ENCODE assay signal across 22 cellular contexts in genomic region chr5:50923768-50924113, GRCh38.
"Had no signal": no experiment of that assay in that cellular context is flagged by ENCODE, and none has a peak within 500 bp of the region (broad histone marks: within the 10 kb centered on the region; RNA-seq: fewer than 3 reads in every experiment).

No MANE protein-coding gene starts in this region.

- H3K9me3 Mint-ChIP-seq: activated B cell treated with CpG ODN at 0.5 μM for 24 hours; activated CD4-positive, alpha-beta T cell treated with anti-CD3 and anti-CD28 coated beads, Interleukin-2, amount 10 ng/mL, durations not matched to agents 24 days and 14 days; activated naive CD4-positive, alpha-beta T cell treated with anti-CD3 and anti-CD28 coated beads for 36 hours; activated T-helper 17 cell treated with anti-CD3 and anti-CD28 coated beads, Interleukin-2, amount 50 U/mL, for 72 hours; IgD-negative memory B cell had no signal

- DNase-seq: activated B cell treated with CpG ODN at 0.5 μM for 24 hours; activated CD4-positive, alpha-beta T cell treated with anti-CD3 and anti-CD28 coated beads for 1 hour; activated CD4-positive, alpha-beta T cell treated with anti-CD3 and anti-CD28 coated beads, Interleukin-2, amount 50 U/mL, for 48 hours; activated CD8-positive, alpha-beta memory T cell treated with anti-CD3 and anti-CD28 coated beads for 24 hours; activated gamma-delta T cell; activated naive CD4-positive, alpha-beta T cell treated with anti-CD3 and anti-CD28 coated beads for 36 hours; activated T-cell treated with anti-CD3 and anti-CD28 coated beads for 4 hours; activated T-cell treated with anti-CD3 and anti-CD28 coated beads, Interleukin-2, amount 50 U/mL, for 48 hours; KG1; NCI-H1048; NCI-H146; NCI-H187 treated with DMSO at 0.1 percent for 48 hours; NCI-H2081 treated with DMSO at 0.1 percent for 48 hours; NCI-H446; NCI-H524; SIG-M5; T-helper 17 cell; T-helper 9 cell had no signal

- H3K4me1 Mint-ChIP-seq: activated B cell treated with CpG ODN at 0.5 μM for 24 hours; activated CD4-positive, alpha-beta T cell treated with anti-CD3 and anti-CD28 coated beads, Interleukin-2, amount 10 ng/mL, durations not matched to agents 24 days and 14 days; activated T-helper 17 cell treated with anti-CD3 and anti-CD28 coated beads, Interleukin-2, amount 50 U/mL, for 72 hours; IgD-negative memory B cell; T-helper 17 cell had no signal

- H3K27ac Mint-ChIP-seq: activated B cell treated with CpG ODN at 0.5 μM for 24 hours; activated CD4-positive, alpha-beta T cell treated with anti-CD3 and anti-CD28 coated beads, Interleukin-2, amount 10 ng/mL, durations not matched to agents 24 days and 14 days; activated naive CD4-positive, alpha-beta T cell treated with anti-CD3 and anti-CD28 coated beads for 36 hours; activated naive CD8-positive, alpha-beta T cell; activated T-helper 17 cell treated with anti-CD3 and anti-CD28 coated beads, Interleukin-2, amount 50 U/mL, for 72 hours; IgD-negative memory B cell; T-helper 17 cell had no signal

- H3K4me3 Mint-ChIP-seq: activated B cell treated with CpG ODN at 0.5 μM for 24 hours; activated CD4-positive, alpha-beta T cell treated with anti-CD3 and anti-CD28 coated beads, Interleukin-2, amount 10 ng/mL, durations not matched to agents 24 days and 14 days; activated naive CD4-positive, alpha-beta T cell treated with anti-CD3 and anti-CD28 coated beads for 36 hours; activated naive CD8-positive, alpha-beta T cell; activated T-helper 17 cell treated with anti-CD3 and anti-CD28 coated beads, Interleukin-2, amount 50 U/mL, for 72 hours; IgD-negative memory B cell; T-helper 17 cell had no signal

- H3K36me3 Mint-ChIP-seq: activated naive CD8-positive, alpha-beta T cell; IgD-negative memory B cell had no signal

- ATAC-seq: activated T-helper 17 cell treated with anti-CD3 and anti-CD28 coated beads, Interleukin-2, amount 50 U/mL, for 72 hours; T-helper 17 cell had no signal
